8 cellular contexts compared by ENCODE assay signal in genomic region chr18:3452750-3453539, GRCh38. TPM values are rescaled to one million over a fixed set of nuclear protein-coding genes. Genes with fewer than 3 reads are reported as not detected.
DNase-seq lines count a peak whose midpoint lies in the region; ATAC-seq and TF ChIP-seq lines count a peak whose summit lies in the region.

No MANE protein-coding gene starts in this region.

- H3K27ac ChIP-seq in coronary artery, result peak overlapping the region; percentile 97
- H3K27ac ChIP-seq in muscle layer of duodenum (ENCODE audit: low read length), result peak overlapping the region; percentile 100

- H3K27me3 ChIP-seq in MG63, result no peaks in the 10 kb centered on the region
- no peaks in the 10 kb centered on the region for H3K27me3 ChIP-seq in muscle layer of duodenum (ENCODE audit: low read depth, low read length)

- H3K4me1 ChIP-seq in muscle layer of duodenum (ENCODE audit: control insufficient read depth in 1 of 2, insufficient read depth in 2 of 2, low read length in 2 of 2), result peaks cover 16% of the 10 kb centered on the region in 2 donors

- TF ChIP-seq CTCF in AG09309 (IDR thresholded peaks at IDR 0.05; ENCODE audit: control insufficient read depth, insufficient read depth, low read depth, low read length, missing control alignments), result no peak
- no peak for TF ChIP-seq CTCF in coronary artery (IDR thresholded peaks at IDR 0.05)

- no peak for ATAC-seq in GM18907 (IDR thresholded peaks at IDR 0.05; ENCODE audit: unreplicated experiment)
- ATAC-seq in GM21515 (IDR thresholded peaks at IDR 0.05; ENCODE audit: unreplicated experiment), result no peak
- no peak for ATAC-seq in GM21619 (IDR thresholded peaks at IDR 0.05; ENCODE audit: unreplicated experiment)

- DNase-seq in AG09309 (ENCODE audit: low read depth) (no peak), MG63 (peak; percentile 6), coronary artery (ENCODE audit: low spot score) (no peak), UCSD-AML1 (lab: John Stamatoyannopoulos, UW; ENCODE audit: unreplicated experiment) (no peak)

- peaks cover 26% of the 10 kb centered on the region for H3K36me3 ChIP-seq in MG63
- H3K36me3 ChIP-seq in muscle layer of duodenum (ENCODE audit: control insufficient read depth in 1 of 2, insufficient read depth in 2 of 2, low read length in 2 of 2), result peaks cover 19 to 33% of the 10 kb centered on the region in 2 donors

- H3K9me3 ChIP-seq in MG63 (no peaks in the 10 kb centered on the region), muscle layer of duodenum (ENCODE audit: control insufficient read depth in 1 of 2, low read length in 2 of 2) (no peaks in the 10 kb centered on the region)

- H3K4me3 ChIP-seq in AG09309 (ENCODE audit: control insufficient read depth, low read depth, low read length) (peak overlapping the region; percentile 93), MG63 (peak overlapping the region; percentile 71), coronary artery (peak overlapping the region; percentile 77), muscle layer of duodenum (ENCODE audit: low read depth in 1 of 2, low read length in 2 of 2) (peak overlapping the region; percentile 84 to 96)

RNA-seq across cellular contexts. Expression of gene TGIF1, which starts 3.0 kb away (rescaled TPM):
- 28.2 and 43.2 TPM in 2 replicates for total RNA-seq in MG63 (2014; rRNA removed; shearing (Covaris generic); ENCODE audit: low replicate concordance)
